Comparison of ENCODE assay signal across 13 cellular contexts in the genomic region with DNA sequence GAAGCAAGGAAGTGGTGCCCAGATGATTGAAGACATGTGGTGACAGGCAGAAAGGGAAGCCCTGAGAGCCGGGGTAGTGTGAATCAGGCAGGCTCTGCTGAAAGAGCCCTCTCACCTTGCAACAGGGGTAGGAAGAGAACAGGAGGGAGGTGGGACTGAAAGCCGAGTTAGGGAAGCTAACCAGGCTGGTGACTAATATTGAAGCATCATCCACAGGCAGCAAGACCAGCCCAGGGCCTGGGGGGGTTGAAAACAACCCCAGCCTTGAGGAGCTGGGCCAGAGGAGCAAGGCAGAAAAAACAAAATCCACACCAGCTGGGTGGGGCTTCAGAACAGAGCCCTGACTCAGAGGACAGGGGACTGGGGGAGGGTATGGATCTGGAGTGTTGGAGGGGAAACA. TPM values are rescaled to one million over a fixed set of nuclear protein-coding genes. Genes with fewer than 3 reads are reported as not detected.
DNase-seq lines count a peak whose midpoint lies in the region; ATAC-seq and TF ChIP-seq lines count a peak whose summit lies in the region.
"Had no signal": no experiment of that assay in that cellular context is flagged by ENCODE, and none has a peak within 500 bp of the region (broad histone marks: within the 10 kb centered on the region; RNA-seq: fewer than 3 reads in every experiment).

No MANE protein-coding gene starts in this region.

- H3K27ac Mint-ChIP-seq in activated CD4-positive, alpha-beta T cell treated with anti-CD3 and anti-CD28 coated beads for 36 hours = no peak overlapping the region
- H3K27ac Mint-ChIP-seq in activated CD4-positive, alpha-beta T cell treated with anti-CD3 and anti-CD28 coated beads, Interleukin-2, amount 10 ng/mL, durations not matched to agents 7 days and 5 days = no peak overlapping the region
- peak overlapping the region; percentile 65 for H3K27ac Mint-ChIP-seq in activated naive CD8-positive, alpha-beta T cell treated with anti-CD3 and anti-CD28 coated beads, Interleukin-2, amount 50 U/mL, for 24 hours

- DNase-seq in activated CD4-positive, alpha-beta T cell treated with anti-CD3 and anti-CD28 coated beads for 36 hours = no peak
- DNase-seq in activated CD4-positive, alpha-beta T cell treated with anti-CD3 and anti-CD28 coated beads, Interleukin-2, amount 10 ng/mL, durations not matched to agents 7 days and 5 days = no peak
- no peak for DNase-seq in activated naive CD8-positive, alpha-beta T cell treated with anti-CD3 and anti-CD28 coated beads, Interleukin-2, amount 50 U/mL, for 24 hours
- DNase-seq in foreskin fibroblast (peak; percentile 79 to 94), DMS79 treated with DMSO at 0.1 percent for 48 hours (lab: John Stamatoyannopoulos, UW) (no peak), NCI-H146 (lab: John Stamatoyannopoulos, UW) (no peak), NCI-H128 (lab: John Stamatoyannopoulos, UW; ENCODE audit: unreplicated experiment) (no peak)
- DNase-seq: activated CD4-positive, alpha-beta T cell treated with anti-CD3 and anti-CD28 coated beads, Interleukin-2, amount 50 U/mL, for 4 hours; NCI-H1930; SIG-M5 had no signal

- POLR2A ChIA-PET in activated CD4-positive, alpha-beta T cell treated with anti-CD3 and anti-CD28 coated beads for 36 hours (lab: Charles Lee) = no interaction called here
- POLR2A ChIA-PET in activated CD4-positive, alpha-beta T cell treated with anti-CD3 and anti-CD28 coated beads, Interleukin-2, amount 10 ng/mL, durations not matched to agents 7 days and 5 days (lab: Charles Lee) = no interaction called here

- peaks cover 5% of the 10 kb centered on the region for H3K36me3 Mint-ChIP-seq in activated CD4-positive, alpha-beta T cell treated with anti-CD3 and anti-CD28 coated beads for 36 hours (ENCODE audit: low read depth)
- peaks cover 3% of the 10 kb centered on the region for H3K36me3 Mint-ChIP-seq in activated CD4-positive, alpha-beta T cell treated with anti-CD3 and anti-CD28 coated beads, Interleukin-2, amount 10 ng/mL, durations not matched to agents 7 days and 5 days (ENCODE audit: low read depth)
- peaks cover 43% of the 10 kb centered on the region for H3K36me3 Mint-ChIP-seq in activated naive CD8-positive, alpha-beta T cell treated with anti-CD3 and anti-CD28 coated beads, Interleukin-2, amount 50 U/mL, for 24 hours (ENCODE audit: low read depth)

- no peaks in the 10 kb centered on the region for H3K27me3 ChIP-seq in thymus (ENCODE audit: control insufficient read depth, insufficient read depth)

- peak; percentile 44 for ATAC-seq in activated CD4-positive, alpha-beta T cell treated with anti-CD3 and anti-CD28 coated beads for 36 hours
- ATAC-seq in activated naive CD8-positive, alpha-beta T cell treated with anti-CD3 and anti-CD28 coated beads, Interleukin-2, amount 50 U/mL, for 24 hours = no peak

- CTCF ChIA-PET in activated CD4-positive, alpha-beta T cell treated with anti-CD3 and anti-CD28 coated beads for 36 hours (lab: Charles Lee) = interaction anchor here (0.6 kb wide), 1 partner anchor 23 kb away, joined by 5 read pairs; no protein-coding TSS in a partner anchor
- CTCF ChIA-PET in activated CD4-positive, alpha-beta T cell treated with anti-CD3 and anti-CD28 coated beads, Interleukin-2, amount 10 ng/mL, durations not matched to agents 7 days and 5 days (lab: Charles Lee) = interaction anchor here (0.6 kb wide), 1 partner anchor 12 kb away, joined by 3 read pairs; no protein-coding TSS in a partner anchor

- H3K4me1 Mint-ChIP-seq in activated CD4-positive, alpha-beta T cell treated with anti-CD3 and anti-CD28 coated beads for 36 hours = peaks cover 19% of the 10 kb centered on the region
- peaks cover 9% of the 10 kb centered on the region for H3K4me1 Mint-ChIP-seq in activated CD4-positive, alpha-beta T cell treated with anti-CD3 and anti-CD28 coated beads, Interleukin-2, amount 10 ng/mL, durations not matched to agents 7 days and 5 days
- H3K4me1 Mint-ChIP-seq in activated naive CD8-positive, alpha-beta T cell treated with anti-CD3 and anti-CD28 coated beads, Interleukin-2, amount 50 U/mL, for 24 hours = peaks cover 55% of the 10 kb centered on the region

- no peaks in the 10 kb centered on the region for H3K9me3 Mint-ChIP-seq in activated CD4-positive, alpha-beta T cell treated with anti-CD3 and anti-CD28 coated beads for 36 hours (ENCODE audit: low read depth)
- no peaks in the 10 kb centered on the region for H3K9me3 Mint-ChIP-seq in activated CD4-positive, alpha-beta T cell treated with anti-CD3 and anti-CD28 coated beads, Interleukin-2, amount 10 ng/mL, durations not matched to agents 7 days and 5 days
- H3K9me3 Mint-ChIP-seq in activated naive CD8-positive, alpha-beta T cell treated with anti-CD3 and anti-CD28 coated beads, Interleukin-2, amount 50 U/mL, for 24 hours = no peaks in the 10 kb centered on the region

- no peaks in the 10 kb centered on the region for H3K9me3 ChIP-seq in thymus (ENCODE audit: control insufficient read depth)

- no peak overlapping the region for H3K4me3 Mint-ChIP-seq in activated CD4-positive, alpha-beta T cell treated with anti-CD3 and anti-CD28 coated beads for 36 hours
- H3K4me3 Mint-ChIP-seq in activated CD4-positive, alpha-beta T cell treated with anti-CD3 and anti-CD28 coated beads, Interleukin-2, amount 10 ng/mL, durations not matched to agents 7 days and 5 days = no peak overlapping the region
- H3K4me3 Mint-ChIP-seq in activated naive CD8-positive, alpha-beta T cell treated with anti-CD3 and anti-CD28 coated beads, Interleukin-2, amount 50 U/mL, for 24 hours = no peak overlapping the region

- H3K4me3 ChIP-seq in foreskin fibroblast (ENCODE audit: low read depth in 1 of 2, low read length in 2 of 2) (no peak overlapping the region), thymus (ENCODE audit: low read length) (no peak overlapping the region)

- no peak for TF ChIP-seq CTCF in foreskin fibroblast (IDR thresholded peaks at IDR 0.05; ENCODE audit: low read depth, low read length)

- H3K27me3 Mint-ChIP-seq in activated CD4-positive, alpha-beta T cell treated with anti-CD3 and anti-CD28 coated beads for 36 hours = no peaks in the 10 kb centered on the region
- no peaks in the 10 kb centered on the region for H3K27me3 Mint-ChIP-seq in activated CD4-positive, alpha-beta T cell treated with anti-CD3 and anti-CD28 coated beads, Interleukin-2, amount 10 ng/mL, durations not matched to agents 7 days and 5 days
- no peaks in the 10 kb centered on the region for H3K27me3 Mint-ChIP-seq in activated naive CD8-positive, alpha-beta T cell treated with anti-CD3 and anti-CD28 coated beads, Interleukin-2, amount 50 U/mL, for 24 hours

- intact Hi-C loops in activated CD4-positive, alpha-beta T cell treated with anti-CD3 and anti-CD28 coated beads for 36 hours (cut with DNase I, micrococcal nuclease) = no loop called here

- H3K27ac ChIP-seq in thymus (ENCODE audit: low read depth) = peak overlapping the region; percentile 36
- H3K27ac ChIP-seq: 22Rv1, parathyroid adenoma had no signal

- H3K4me1 ChIP-seq in thymus (ENCODE audit: control insufficient read depth, insufficient read depth, low read length) = no peaks in the 10 kb centered on the region
- H3K4me1 ChIP-seq: parathyroid adenoma had no signal

- peaks cover 47% of the 10 kb centered on the region for H3K36me3 ChIP-seq in thymus (ENCODE audit: control insufficient read depth, insufficient read depth)

- 94% methylated on average over 2 of the region's 2 CpGs for WGBS in thymus

RNA-seq across cellular contexts. Expression of a gene that starts 35.0 kb away (rescaled TPM):
- total RNA-seq in activated CD4-positive, alpha-beta T cell treated with anti-CD3 and anti-CD28 coated beads for 36 hours = under 1 TPM; 0.32 to 0.39 TPM
- under 1 TPM; 0.25 TPM for total RNA-seq in activated CD4-positive, alpha-beta T cell treated with anti-CD3 and anti-CD28 coated beads, Interleukin-2, amount 10 ng/mL, durations not matched to agents 7 days and 5 days
- polyA plus RNA-seq in thymus = 3.6 TPM

Comparison
In these comparisons a context has a peak if more than half of its experiments do, and no peak if none do; other contexts are left out.
1. DNase-seq: peak in foreskin fibroblast (2 of 2); none in activated CD4-positive, alpha-beta T cell treated with anti-CD3 and anti-CD28 coated beads for 36 hours (single experiment), activated CD4-positive, alpha-beta T cell treated with anti-CD3 and anti-CD28 coated beads, Interleukin-2, amount 10 ng/mL, durations not matched to agents 7 days and 5 days (single experiment), activated naive CD8-positive, alpha-beta T cell treated with anti-CD3 and anti-CD28 coated beads, Interleukin-2, amount 50 U/mL, for 24 hours (single experiment), DMS79 treated with DMSO at 0.1 percent for 48 hours (single experiment), NCI-H146 (single experiment) and NCI-H128 (single experiment).